Comparison of ENCODE assay signal across 2 cellular contexts in the genomic region with DNA sequence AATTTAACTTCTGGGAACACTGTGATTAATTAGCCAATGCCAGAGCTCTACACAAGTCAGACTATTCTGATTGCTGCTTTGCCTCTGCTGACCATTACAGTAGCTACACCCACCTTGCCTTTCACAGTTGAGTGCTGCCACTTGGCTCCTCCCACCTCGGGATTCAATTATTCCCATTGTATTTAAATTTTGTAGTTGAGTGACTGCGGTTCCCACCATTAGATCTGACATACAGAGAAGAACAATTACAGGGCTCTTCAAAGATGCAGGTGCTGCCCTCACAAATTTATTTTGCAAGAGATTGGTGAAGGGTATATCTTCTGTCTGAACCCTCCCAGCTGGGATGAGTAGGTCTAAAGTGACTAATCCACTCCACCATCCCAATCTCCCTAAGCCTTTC. TPM values are rescaled to one million over a fixed set of nuclear protein-coding genes. Genes with fewer than 3 reads are reported as not detected.
"Had no signal": no experiment of that assay in that cellular context is flagged by ENCODE, and none has a peak within 500 bp of the region (broad histone marks: within the 10 kb centered on the region; RNA-seq: fewer than 3 reads in every experiment).

No MANE protein-coding gene starts in this region.

RNA-seq across cellular contexts. Expression of gene PKIB, which starts 11.9 kb away (rescaled TPM):
- total RNA-seq: activated T-helper 1 cell treated with anti-CD3 and anti-CD28 coated beads, Interleukin-12 subunit alpha, Interleukin-12 subunit beta, Interleukin-2, Interleukin-4 antibody, amounts not matched to agents 30 ng/mL and 10 ng/mL and 1 ng/mL, durations not matched to agents 14 hours and 24 hours and 36 hours; ascending aorta had no signal
